In genomic region chr11:23112987-23113886, GRCh38 we compare ENCODE assay signal across 8 cellular contexts.
DNase-seq lines count a peak whose midpoint lies in the region; ATAC-seq, FAIRE-seq and TF ChIP-seq lines count a peak whose summit lies in the region.

No MANE protein-coding gene starts in this region.

- H3K27ac ChIP-seq in 22Rv1 (peak overlapping the region; percentile 43), GM12878 (ENCODE audit: control insufficient read depth, insufficient read depth) (no peak overlapping the region), keratinocyte (ENCODE audit: control insufficient read depth, insufficient read depth, low read length) (no peak overlapping the region)

- ATAC-seq in HG03135 (IDR thresholded peaks at IDR 0.05; ENCODE audit: unreplicated experiment) = peak; percentile 62
- ATAC-seq in GM12878 = peak; percentile 83
- ATAC-seq in GM18519 (IDR thresholded peaks at IDR 0.05; ENCODE audit: low FRiP score, unreplicated experiment) = no peak

- SMC1A ChIA-PET in GM12878 (lab: Charles Lee; ENCODE audit: uncharacterized antibody, unreplicated experiment) = interaction anchor here (0.7 to 8.4 kb wide), 40 partner anchors 10 to 1273 kb away, joined by 3 to 123 read pairs (median 4); no protein-coding TSS in a partner anchor

- no peaks in the 10 kb centered on the region for H3K9me1 ChIP-seq in keratinocyte (ENCODE audit: control insufficient read depth, extremely low read depth, insufficient read depth, low read length)

- H3K9me3 ChIP-seq in GM12878 (replicated peaks; ENCODE audit: control insufficient read depth, insufficient read depth, low read length) (no peaks in the 10 kb centered on the region), keratinocyte (ENCODE audit: control insufficient read depth, low read depth, low read length) (no peaks in the 10 kb centered on the region)

- H3K79me2 ChIP-seq in GM12878 (ENCODE audit: control insufficient read depth, insufficient read depth, low read length) (no peaks in the 10 kb centered on the region), keratinocyte (ENCODE audit: control insufficient read depth, insufficient read depth, low read length) (no peaks in the 10 kb centered on the region)

- no peak for TF ChIP-seq EP300 in GM12878 (IDR thresholded peaks at IDR 0.05; ENCODE audit: borderline replicate concordance in 1 of 2, control insufficient read depth in 1 of 2, low read depth in 2 of 2, low read length in 2 of 2)

- H3K27me3 ChIP-seq in GM12878 (replicated peaks in 1 of 2; ENCODE audit: control insufficient read depth in 2 of 2, insufficient read depth in 2 of 2, low read length in 1 of 2) (no peaks in the 10 kb centered on the region), keratinocyte (ENCODE audit: control insufficient read depth, extremely low read depth, insufficient read depth, low read length) (no peaks in the 10 kb centered on the region)

- H2AFZ ChIP-seq in GM12878 (ENCODE audit: control insufficient read depth, low read depth, low read length) (no peak overlapping the region), keratinocyte (ENCODE audit: control insufficient read depth, low read length) (no peak overlapping the region)

- CTCF ChIA-PET in GM12878 (lab: Yijun Ruan, JAX) = interaction anchor here (0.6 to 8.3 kb wide), 49 partner anchors 10 to 1273 kb away, joined by 3 to 141 read pairs (median 4); no protein-coding TSS in a partner anchor

- RAD21 ChIA-PET in GM12878 (lab: Charles Lee; ENCODE audit: unreplicated experiment) = interaction anchor here (0.7 to 7.8 kb wide), 27 partner anchors 10 to 963 kb away, joined by 3 to 125 read pairs (median 4); no protein-coding TSS in a partner anchor

- BruUV-seq in GM12878 (replicated peaks; lab: Mats Ljungman, UMichigan) = no TSS peak

- dilution Hi-C loops in keratinocyte (cut with MboI; ENCODE audit: extremely low pct_ligation_motif_present, low sequenced_read_pairs) = no loop called here

- H3K9ac ChIP-seq in GM12878 (ENCODE audit: control insufficient read depth, insufficient read depth, low read length) (no peak overlapping the region), keratinocyte (ENCODE audit: control insufficient read depth, extremely low read depth, insufficient read depth, low read length) (no peak overlapping the region)

- H3K4me2 ChIP-seq in GM12878 (ENCODE audit: control insufficient read depth, insufficient read depth) (no peak overlapping the region), keratinocyte (ENCODE audit: control insufficient read depth, extremely low read depth, insufficient read depth, low read depth, low read length) (no peak overlapping the region)

- no peaks in the 10 kb centered on the region for H3K36me3 ChIP-seq in GM12878 (ENCODE audit: control insufficient read depth in 2 of 2, insufficient read depth in 2 of 2, low read length in 1 of 2)
- no peaks in the 10 kb centered on the region for H3K36me3 ChIP-seq in keratinocyte (ENCODE audit: control insufficient read depth in 2 of 2, extremely low read depth in 1 of 2, insufficient read depth in 2 of 2, low read length in 2 of 2)

- H3K4me1 ChIP-seq in GM12878 (ENCODE audit: control insufficient read depth, insufficient read depth, low read length) = no peaks in the 10 kb centered on the region
- no peaks in the 10 kb centered on the region for H3K4me1 ChIP-seq in keratinocyte (ENCODE audit: control insufficient read depth, extremely low read depth, insufficient read depth, low read length)

- in situ Hi-C loops in GM12878 (cut with MboI) = no loop called here

- H4K20me1 ChIP-seq in GM12878 (ENCODE audit: control insufficient read depth, insufficient read depth) (no peaks in the 10 kb centered on the region), keratinocyte (ENCODE audit: control insufficient read depth, extremely low read depth, insufficient read depth, low read length) (no peaks in the 10 kb centered on the region)

- FAIRE-seq in GM12892 (lab: Jason Lieb, UNC) (peak; percentile 33), GM12878 (lab: Jason Lieb, UNC) (no peak), keratinocyte (lab: Jason Lieb, UNC) (no peak)

- DNase-seq in GM12892 (ENCODE audit: insufficient read length) (no peak), NCI-H2196 treated with DMSO at 0.1 percent for 48 hours (lab: John Stamatoyannopoulos, UW; ENCODE audit: unreplicated experiment) (peak; percentile 31), GM12878 (ENCODE audit: low read depth, low spot score) (no peak), keratinocyte (ENCODE audit: low read depth, low spot score) (no peak), NCI-H1048 (lab: John Stamatoyannopoulos, UW) (no peak)

- POLR2A ChIA-PET in GM12878 (lab: Charles Lee) = interaction anchor here (0.8 to 1.7 kb wide), 5 partner anchors 15 to 91 kb away, joined by 3 to 5 read pairs (median 4); no protein-coding TSS in a partner anchor

- H3K4me3 ChIP-seq in GM12878 = no peak overlapping the region
- no peak overlapping the region for H3K4me3 ChIP-seq in keratinocyte (ENCODE audit: control insufficient read depth in 2 of 3, extremely low read depth in 1 of 3, insufficient read depth in 2 of 3, low read depth in 1 of 3, low read length in 3 of 3)

- TF ChIP-seq CTCF in 22Rv1 (IDR thresholded peaks at IDR 0.05) (peak; percentile 81), GM12878 (IDR thresholded peaks at IDR 0.05 in 2 of 3, conservative IDR thresholded peaks at IDR 0.05 in 1 of 3; ENCODE audit: control insufficient read depth in 2 of 3, extremely low read depth in 1 of 3, insufficient read depth in 1 of 3, low read depth in 3 of 3, low read length in 3 of 3) (peak; percentile 48 to 74 (median 50); a peak in 5 of 6 replicates), keratinocyte (optimal IDR thresholded peaks at IDR 0.05 in 1 of 3, IDR thresholded peaks at IDR 0.05 in 1 of 3, conservative IDR thresholded peaks at IDR 0.05 in 1 of 3; ENCODE audit: extremely low read depth in 1 of 3, insufficient read depth in 2 of 3, low read length in 3 of 3) (peak; percentile 40 to 50 (median 42))

- WGBS in GM12878 (ENCODE audit: insufficient coverage, insufficient replicate concordance, low lambda C conversion rate, missing lambda C conversion rate) = 11% methylated on average over 10 of the region's 10 CpGs

- TF ChIP-seq RAD21 in GM12878 (IDR thresholded peaks at IDR 0.05; ENCODE audit: insufficient read depth, low read depth, low read length) = peak; percentile 54

- TF ChIP-seq POLR2A in GM12892 (IDR thresholded peaks at IDR 0.05; ENCODE audit: low read depth, low read length) = no peak
- TF ChIP-seq POLR2A in GM12878 (IDR thresholded peaks at IDR 0.05; ENCODE audit: low read depth, low read length) = no peak

- intact Hi-C loops in GM12878 (cut with micrococcal nuclease; ENCODE audit: unreplicated experiment) = loop anchor here (2.0 to 5.0 kb wide), 3 partner anchors 92 to 429 kb away; no protein-coding TSS in a partner anchor

TF ChIP-seq in GM12878, 131 proteins besides CTCF, POLR2A, EP300 and RAD21 (continues in another document):
- TF ChIP-seq IKZF1 (conservative IDR thresholded peaks at IDR 0.05) (peak; percentile 36; the same call in 1 of the 2 replicates), ZNF687 (IDR thresholded peaks at IDR 0.05) (peak; percentile 84), HSF1 (IDR thresholded peaks at IDR 0.05; ENCODE audit: low read depth, low read length) (no peak), KDM1A (IDR thresholded peaks at IDR 0.05; ENCODE audit: borderline replicate concordance) (no peak), SMAD1 (IDR thresholded peaks at IDR 0.05; ENCODE audit: low read depth, partially characterized antibody) (peak; percentile 87)
